ENCODE assay signal across 18 cellular contexts in genomic region chr14:95445676-95446075, GRCh38.
DNase-seq lines count a peak whose midpoint lies in the region; ATAC-seq and TF ChIP-seq lines count a peak whose summit lies in the region.
"Had no signal": no experiment of that assay in that cellular context is flagged by ENCODE, and none has a peak within 500 bp of the region (broad histone marks: within the 10 kb centered on the region; RNA-seq: fewer than 3 reads in every experiment).

No MANE protein-coding gene starts in this region.

- DNase-seq in DMS153 (lab: John Stamatoyannopoulos, UW) = peak; percentile 18
- DNase-seq in DMS153 treated with DMSO at 0.1 percent for 48 hours (lab: John Stamatoyannopoulos, UW; ENCODE audit: unreplicated experiment) = no peak
- no peak for DNase-seq in activated naive CD8-positive, alpha-beta T cell treated with anti-CD3 and anti-CD28 coated beads for 36 hours
- DNase-seq in activated naive CD8-positive, alpha-beta T cell treated with anti-CD3 and anti-CD28 coated beads, Interleukin-2, amount 50 U/mL, for 24 hours = no peak
- DNase-seq in SHP77 (lab: John Stamatoyannopoulos, UW) = peak; percentile 53 to 75
- no peak for DNase-seq in mucosa of descending colon
- DNase-seq in BE2C = no peak
- no peak for DNase-seq in stimulated activated CD4-positive, alpha-beta T cell treated with anti-CD3 and anti-CD28 coated beads, Interleukin-2, amount 100 ng/mL, for 48 hours
- DNase-seq: activated CD4-positive, alpha-beta T cell treated with anti-CD3 and anti-CD28 coated beads, Interleukin-2, amount 10 ng/mL, durations not matched to agents 24 days and 14 days; activated T-cell treated with anti-CD3 and anti-CD28 coated beads, Interleukin-2, amount 50 U/mL, for 1 hour; dermis blood vessel endothelial cell; GM23248; KBM-7; left ventricle myocardium superior; NCI-H2029; psoas muscle; RPMI8226; upper lobe of left lung had no signal

- no peaks in the 10 kb centered on the region for H3K9me3 ChIP-seq in mucosa of descending colon
- H3K9me3 ChIP-seq in BE2C = no peaks in the 10 kb centered on the region
- H3K9me3 ChIP-seq: psoas muscle, upper lobe of left lung had no signal

- intact Hi-C loops in mucosa of descending colon (cut with DNase I, micrococcal nuclease) = loop anchor here in 1 of 2 donors (10.0 kb wide), 1 partner anchor 549 kb away; no protein-coding TSS in a partner anchor

- H3K36me3 ChIP-seq in mucosa of descending colon (ENCODE audit: low read depth) = no peaks in the 10 kb centered on the region
- no peaks in the 10 kb centered on the region for H3K36me3 ChIP-seq in BE2C

- TF ChIP-seq CTCF in mucosa of descending colon (IDR thresholded peaks at IDR 0.05) (no peak), BE2C (IDR thresholded peaks at IDR 0.05; ENCODE audit: low read depth, low read length) (no peak)

- peaks cover 7% of the 10 kb centered on the region for H3K4me1 Mint-ChIP-seq in activated naive CD8-positive, alpha-beta T cell treated with anti-CD3 and anti-CD28 coated beads for 36 hours
- peaks cover 4% of the 10 kb centered on the region for H3K4me1 Mint-ChIP-seq in activated naive CD8-positive, alpha-beta T cell treated with anti-CD3 and anti-CD28 coated beads, Interleukin-2, amount 50 U/mL, for 24 hours

- H3K27ac Mint-ChIP-seq in activated naive CD8-positive, alpha-beta T cell treated with anti-CD3 and anti-CD28 coated beads for 36 hours = peak overlapping the region; percentile 62
- no peak overlapping the region for H3K27ac Mint-ChIP-seq in activated naive CD8-positive, alpha-beta T cell treated with anti-CD3 and anti-CD28 coated beads, Interleukin-2, amount 50 U/mL, for 24 hours

- no peak overlapping the region for H3K4me3 Mint-ChIP-seq in activated naive CD8-positive, alpha-beta T cell treated with anti-CD3 and anti-CD28 coated beads for 36 hours
- H3K4me3 Mint-ChIP-seq in activated naive CD8-positive, alpha-beta T cell treated with anti-CD3 and anti-CD28 coated beads, Interleukin-2, amount 50 U/mL, for 24 hours = no peak overlapping the region
- H3K4me3 Mint-ChIP-seq: activated CD4-positive, alpha-beta T cell treated with anti-CD3 and anti-CD28 coated beads, Interleukin-2, amount 10 ng/mL, durations not matched to agents 24 days and 14 days had no signal

- no peaks in the 10 kb centered on the region for H3K27me3 ChIP-seq in BE2C
- H3K27me3 ChIP-seq: upper lobe of left lung had no signal

- H3K4me3 ChIP-seq in mucosa of descending colon (no peak overlapping the region), BE2C (ENCODE audit: low read depth, low read length) (no peak overlapping the region)
- H3K4me3 ChIP-seq: GM23248, psoas muscle, upper lobe of left lung had no signal

- no peak for ATAC-seq in activated naive CD8-positive, alpha-beta T cell treated with anti-CD3 and anti-CD28 coated beads, Interleukin-2, amount 50 U/mL, for 24 hours
- ATAC-seq in mucosa of descending colon = no peak
- ATAC-seq: left ventricle myocardium superior, psoas muscle had no signal

- H3K9me3 Mint-ChIP-seq in activated naive CD8-positive, alpha-beta T cell treated with anti-CD3 and anti-CD28 coated beads for 36 hours = no peaks in the 10 kb centered on the region
- H3K9me3 Mint-ChIP-seq in activated naive CD8-positive, alpha-beta T cell treated with anti-CD3 and anti-CD28 coated beads, Interleukin-2, amount 50 U/mL, for 24 hours = no peaks in the 10 kb centered on the region
- H3K9me3 Mint-ChIP-seq: activated CD4-positive, alpha-beta T cell treated with anti-CD3 and anti-CD28 coated beads, Interleukin-2, amount 10 ng/mL, durations not matched to agents 24 days and 14 days had no signal

- peaks cover 16% of the 10 kb centered on the region for H3K36me3 Mint-ChIP-seq in activated naive CD8-positive, alpha-beta T cell treated with anti-CD3 and anti-CD28 coated beads for 36 hours
- H3K36me3 Mint-ChIP-seq in activated naive CD8-positive, alpha-beta T cell treated with anti-CD3 and anti-CD28 coated beads, Interleukin-2, amount 50 U/mL, for 24 hours (ENCODE audit: low read depth) = peaks cover 16% of the 10 kb centered on the region

- H3K27me3 Mint-ChIP-seq in activated naive CD8-positive, alpha-beta T cell treated with anti-CD3 and anti-CD28 coated beads for 36 hours = no peaks in the 10 kb centered on the region
- no peaks in the 10 kb centered on the region for H3K27me3 Mint-ChIP-seq in activated naive CD8-positive, alpha-beta T cell treated with anti-CD3 and anti-CD28 coated beads, Interleukin-2, amount 50 U/mL, for 24 hours
- H3K27me3 Mint-ChIP-seq: activated CD4-positive, alpha-beta T cell treated with anti-CD3 and anti-CD28 coated beads, Interleukin-2, amount 10 ng/mL, durations not matched to agents 24 days and 14 days had no signal

- H3K4me1 ChIP-seq in mucosa of descending colon (ENCODE audit: low read depth) (peaks cover 9% of the 10 kb centered on the region), BE2C (peaks cover 22% of the 10 kb centered on the region)
- H3K4me1 ChIP-seq: psoas muscle, upper lobe of left lung had no signal

Comparison
In these comparisons a context has a peak if more than half of its experiments do, and no peak if none do; other contexts are left out.
1. DNase-seq: peak in DMS153 (single experiment) and SHP77 (2 of 2); none in DMS153 treated with DMSO at 0.1 percent for 48 hours (single experiment), activated naive CD8-positive, alpha-beta T cell treated with anti-CD3 and anti-CD28 coated beads for 36 hours (single experiment), activated naive CD8-positive, alpha-beta T cell treated with anti-CD3 and anti-CD28 coated beads, Interleukin-2, amount 50 U/mL, for 24 hours (single experiment), mucosa of descending colon (0 of 3), BE2C (single experiment) and stimulated activated CD4-positive, alpha-beta T cell treated with anti-CD3 and anti-CD28 coated beads, Interleukin-2, amount 100 ng/mL, for 48 hours (0 of 2).